14 cellular contexts compared by ENCODE assay signal in the genomic region with DNA sequence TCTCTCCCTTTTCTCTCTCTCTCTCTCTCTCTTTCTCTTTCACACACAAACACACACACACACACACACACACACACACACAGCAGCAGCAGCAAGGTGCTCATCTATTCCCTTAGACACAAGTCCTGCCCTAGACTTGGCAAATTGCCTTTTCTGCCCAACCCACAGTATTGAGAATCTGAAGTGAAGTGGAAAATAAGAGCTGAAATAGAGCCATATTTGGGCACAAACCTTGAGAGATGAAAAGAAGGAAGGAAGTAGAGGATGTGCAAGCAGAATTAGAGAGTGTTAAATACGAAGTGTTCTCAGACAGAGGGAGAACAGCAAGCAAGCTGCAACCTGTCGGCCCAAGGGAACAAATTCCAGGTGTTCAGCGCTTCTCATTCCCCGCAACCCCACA.
DNase-seq lines count a peak whose midpoint lies in the region; ATAC-seq lines count a peak whose summit lies in the region.
"Had no signal": no experiment of that assay in that cellular context is flagged by ENCODE, and none has a peak within 500 bp of the region (broad histone marks: within the 10 kb centered on the region; RNA-seq: fewer than 3 reads in every experiment).

No MANE protein-coding gene starts in this region.

- H3K27ac ChIP-seq in mesenchymal stem cell (ENCODE audit: low read length, poor library complexity, severe bottlenecking) = no peak overlapping the region

- no peak overlapping the region for H3K23ac ChIP-seq in mesenchymal stem cell (ENCODE audit: low read length in 2 of 2)

- no peak overlapping the region for H2BK15ac ChIP-seq in mesenchymal stem cell (ENCODE audit: low read depth, poor library complexity, severe bottlenecking)

- no peak overlapping the region for H3K4ac ChIP-seq in mesenchymal stem cell (ENCODE audit: low read depth in 1 of 2, low read length in 2 of 2)

- H4K91ac ChIP-seq in mesenchymal stem cell (ENCODE audit: low read length) = no peak overlapping the region

- peak overlapping the region; percentile 64 for H3K27ac Mint-ChIP-seq in activated CD4-positive, alpha-beta T cell treated with anti-CD3 and anti-CD28 coated beads for 36 hours
- H3K27ac Mint-ChIP-seq: activated CD4-positive, alpha-beta memory T cell treated with anti-CD3 and anti-CD28 coated beads for 36 hours; endodermal cell had no signal

- WGBS in mesenchymal stem cell = 90% methylated on average over 1 of the region's 4 CpGs

- H3K4me1 ChIP-seq in mesenchymal stem cell (ENCODE audit: control insufficient read depth, insufficient read depth, low read depth, low read length) = no peaks in the 10 kb centered on the region

- no peak overlapping the region for H3K4me2 ChIP-seq in mesenchymal stem cell (ENCODE audit: low read length, poor library complexity, severe bottlenecking)

- intact Hi-C loops in activated CD4-positive, alpha-beta T cell treated with anti-CD3 and anti-CD28 coated beads for 36 hours (cut with DNase I, micrococcal nuclease) = no loop called here

- no peak overlapping the region for H2BK120ac ChIP-seq in mesenchymal stem cell (ENCODE audit: low read depth, low read length)

- H3K4me1 Mint-ChIP-seq in activated CD4-positive, alpha-beta T cell treated with anti-CD3 and anti-CD28 coated beads for 36 hours = peaks cover 28% of the 10 kb centered on the region
- H3K4me1 Mint-ChIP-seq: endodermal cell had no signal

- peaks cover 12% of the 10 kb centered on the region for H3K9me3 Mint-ChIP-seq in activated CD4-positive, alpha-beta T cell treated with anti-CD3 and anti-CD28 coated beads for 36 hours (ENCODE audit: low read depth)
- H3K9me3 Mint-ChIP-seq: endodermal cell had no signal

- H3K9ac ChIP-seq in mesenchymal stem cell (ENCODE audit: low read length) = no peak overlapping the region

- no peak overlapping the region for H2BK5ac ChIP-seq in mesenchymal stem cell (ENCODE audit: low read depth, low read length, poor library complexity, severe bottlenecking)

- no peak overlapping the region for H3K18ac ChIP-seq in mesenchymal stem cell (ENCODE audit: low read depth in 1 of 2, low read length in 2 of 2)

- no peak overlapping the region for H2BK12ac ChIP-seq in mesenchymal stem cell (ENCODE audit: low read length in 2 of 2)

- H2AFZ ChIP-seq in mesenchymal stem cell (ENCODE audit: low read depth, low read length) = no peak overlapping the region

- H3K79me1 ChIP-seq in mesenchymal stem cell (replicated peaks; ENCODE audit: low read length, poor library complexity, severe bottlenecking) = no peaks in the 10 kb centered on the region

- H3K4me3 ChIP-seq in mesenchymal stem cell (ENCODE audit: insufficient read depth in 1 of 2, low read depth in 1 of 2, low read length in 2 of 2) = no peak overlapping the region

- no peaks in the 10 kb centered on the region for H3K36me3 ChIP-seq in mesenchymal stem cell (ENCODE audit: control insufficient read depth in 1 of 2, insufficient read depth in 2 of 2, low read depth in 1 of 2, low read length in 2 of 2)

- peak overlapping the region; percentile 57 for H4K8ac ChIP-seq in mesenchymal stem cell (ENCODE audit: low read length)

- peaks cover 3% of the 10 kb centered on the region for H3K27me3 Mint-ChIP-seq in activated CD4-positive, alpha-beta T cell treated with anti-CD3 and anti-CD28 coated beads for 36 hours
- H3K27me3 Mint-ChIP-seq: activated CD4-positive, alpha-beta memory T cell treated with anti-CD3 and anti-CD28 coated beads for 36 hours had no signal

- no peak overlapping the region for H2AK5ac ChIP-seq in mesenchymal stem cell (ENCODE audit: low read length, severe bottlenecking)

- peak; percentile 33 for DNase-seq in activated CD4-positive, alpha-beta T cell treated with anti-CD3 and anti-CD28 coated beads for 36 hours
- no peak for DNase-seq in activated CD4-positive, alpha-beta T cell treated with anti-CD3 and anti-CD28 coated beads, Interleukin-2, amount 50 U/mL, for 1 hour
- DNase-seq in GF-D8 (lab: John Stamatoyannopoulos, UW) (peak; percentile 13), RPMI7951 (ENCODE audit: low read depth) (peak; percentile 65), mesenchymal stem cell (no peak), middle frontal gyrus (ENCODE audit: extremely low spot score, low spot score) (no peak), mucosa of gallbladder (ENCODE audit: low spot score) (no peak)
- DNase-seq: activated CD4-positive, alpha-beta memory T cell treated with anti-CD3 and anti-CD28 coated beads for 36 hours; activated effector memory CD4-positive, alpha-beta T cell treated with anti-CD3 and anti-CD28 coated beads, Interleukin-2, amount 50 U/mL, for 16 hours; endodermal cell; midbrain; NCI-H2107; PC-3 had no signal

- H3K9me3 ChIP-seq in mesenchymal stem cell (ENCODE audit: control insufficient read depth, low read length) = no peaks in the 10 kb centered on the region

- POLR2A ChIA-PET in activated CD4-positive, alpha-beta T cell treated with anti-CD3 and anti-CD28 coated beads for 36 hours (lab: Charles Lee) = no interaction called here

- peak overlapping the region; percentile 31 for H3K4me3 Mint-ChIP-seq in activated CD4-positive, alpha-beta T cell treated with anti-CD3 and anti-CD28 coated beads for 36 hours
- H3K4me3 Mint-ChIP-seq: activated CD4-positive, alpha-beta memory T cell treated with anti-CD3 and anti-CD28 coated beads for 36 hours; endodermal cell had no signal

- CTCF ChIA-PET in activated CD4-positive, alpha-beta T cell treated with anti-CD3 and anti-CD28 coated beads for 36 hours (lab: Charles Lee) = no interaction called here

- peak; percentile 57 for ATAC-seq in activated CD4-positive, alpha-beta T cell treated with anti-CD3 and anti-CD28 coated beads for 36 hours
- ATAC-seq in GM18907 (IDR thresholded peaks at IDR 0.05; ENCODE audit: unreplicated experiment) = no peak
- ATAC-seq: PC-3 had no signal

- H3K27me3 ChIP-seq in mesenchymal stem cell (ENCODE audit: control insufficient read depth in 1 of 2, insufficient read depth in 1 of 2, low read length in 2 of 2) = no peaks in the 10 kb centered on the region

- no peak overlapping the region for H3K14ac ChIP-seq in mesenchymal stem cell (ENCODE audit: low read length in 2 of 2)

- peaks cover 7% of the 10 kb centered on the region for H3K36me3 Mint-ChIP-seq in activated CD4-positive, alpha-beta T cell treated with anti-CD3 and anti-CD28 coated beads for 36 hours (ENCODE audit: low read depth)

Comparison
In these comparisons a context has a peak if more than half of its experiments do, and no peak if none do; other contexts are left out.
1. DNase-seq: peak in activated CD4-positive, alpha-beta T cell treated with anti-CD3 and anti-CD28 coated beads for 36 hours (single experiment), GF-D8 (single experiment) and RPMI7951 (single experiment); none in activated CD4-positive, alpha-beta T cell treated with anti-CD3 and anti-CD28 coated beads, Interleukin-2, amount 50 U/mL, for 1 hour (single experiment), mesenchymal stem cell (single experiment), middle frontal gyrus (single experiment) and mucosa of gallbladder (single experiment).